Comparison of ENCODE assay signal across 20 cellular contexts in the genomic region with DNA sequence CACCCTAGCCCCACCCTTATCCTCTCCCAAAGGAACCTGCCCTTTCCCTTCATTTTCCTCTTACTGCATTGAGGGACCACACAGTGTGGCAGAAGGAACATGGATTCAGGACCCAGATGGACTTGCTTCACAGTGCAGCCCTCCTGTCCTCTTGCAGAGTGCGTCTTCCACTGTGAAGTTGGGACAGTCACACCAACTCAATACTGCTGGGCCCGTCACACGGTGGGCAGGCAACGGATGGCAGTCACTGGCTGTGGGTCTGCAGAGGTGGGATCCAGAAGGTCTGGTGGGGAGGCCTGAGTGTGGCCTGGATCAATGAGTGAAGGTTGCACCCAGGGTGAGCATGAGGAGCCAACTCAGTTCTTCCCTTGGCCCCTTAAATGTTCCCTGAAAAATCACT.
DNase-seq lines count a peak whose midpoint lies in the region; ATAC-seq and TF ChIP-seq lines count a peak whose summit lies in the region.
"Had no signal": no experiment of that assay in that cellular context is flagged by ENCODE, and none has a peak within 500 bp of the region (broad histone marks: within the 10 kb centered on the region; RNA-seq: fewer than 3 reads in every experiment).

No MANE protein-coding gene starts in this region.

- peak overlapping the region; percentile 59 for H4K8ac ChIP-seq in mesenchymal stem cell (ENCODE audit: low read length)

- no peaks in the 10 kb centered on the region for H3K4me1 Mint-ChIP-seq in stimulated activated naive CD8-positive, alpha-beta T cell treated with anti-CD3 and anti-CD28 coated beads, Interleukin-15, amount 100 ng/mL, for 72 hours

- intact Hi-C loops in sigmoid colon (cut with DNase I) = no loop called here

- no peak overlapping the region for H2BK5ac ChIP-seq in mesenchymal stem cell (ENCODE audit: low read depth, low read length, poor library complexity, severe bottlenecking)

- H2BK120ac ChIP-seq in mesenchymal stem cell (ENCODE audit: low read depth, low read length) = no peak overlapping the region

- H3K27me3 Mint-ChIP-seq in stimulated activated naive CD8-positive, alpha-beta T cell treated with anti-CD3 and anti-CD28 coated beads, Interleukin-15, amount 100 ng/mL, for 72 hours = peaks cover 59% of the 10 kb centered on the region

- no peak overlapping the region for H3K14ac ChIP-seq in mesenchymal stem cell (ENCODE audit: low read length in 2 of 2)

- no peak overlapping the region for H4K91ac ChIP-seq in mesenchymal stem cell (ENCODE audit: low read length)

- H3K4me3 ChIP-seq in mesenchymal stem cell (ENCODE audit: insufficient read depth in 1 of 2, low read depth in 1 of 2, low read length in 2 of 2) (no peak overlapping the region), sigmoid colon (no peak overlapping the region)

- H3K79me1 ChIP-seq in mesenchymal stem cell (replicated peaks; ENCODE audit: low read length, poor library complexity, severe bottlenecking) = no peaks in the 10 kb centered on the region

- H3K9me3 ChIP-seq in mesenchymal stem cell (ENCODE audit: control insufficient read depth, low read length) = no peaks in the 10 kb centered on the region
- no peaks in the 10 kb centered on the region for H3K9me3 ChIP-seq in sigmoid colon
- H3K9me3 ChIP-seq: BE2C had no signal

- H2AFZ ChIP-seq in mesenchymal stem cell (ENCODE audit: low read depth, low read length) = no peak overlapping the region

- ATAC-seq in stimulated activated naive CD8-positive, alpha-beta T cell treated with anti-CD3 and anti-CD28 coated beads, Interleukin-15, amount 100 ng/mL, for 72 hours = peak; percentile 33
- no peak for ATAC-seq in stimulated activated naive CD8-positive, alpha-beta T cell treated with anti-CD3 and anti-CD28 coated beads, Interleukin-15, Interleukin-2, amounts not matched to agents 100 U/mL and 50 U/mL, for 24 hours
- ATAC-seq in GM18511 (IDR thresholded peaks at IDR 0.05; ENCODE audit: unreplicated experiment) (no peak), HG03442 (IDR thresholded peaks at IDR 0.05; ENCODE audit: unreplicated experiment) (no peak), GM18861 (IDR thresholded peaks at IDR 0.05; ENCODE audit: unreplicated experiment) (no peak)
- ATAC-seq: Right ventricle myocardium inferior had no signal

- no peak overlapping the region for H2AK5ac ChIP-seq in mesenchymal stem cell (ENCODE audit: low read length, severe bottlenecking)

- H3K27ac ChIP-seq in mesenchymal stem cell (ENCODE audit: low read length, poor library complexity, severe bottlenecking) = no peak overlapping the region
- H3K27ac ChIP-seq in sigmoid colon = no peak overlapping the region
- H3K27ac ChIP-seq: KMS-11 had no signal

- no peak overlapping the region for H3K4me2 ChIP-seq in mesenchymal stem cell (ENCODE audit: low read length, poor library complexity, severe bottlenecking)
- H3K4me2 ChIP-seq: KMS-11 had no signal

- no peak overlapping the region for H3K23ac ChIP-seq in mesenchymal stem cell (ENCODE audit: low read length in 2 of 2)

- no peak for DNase-seq in stimulated activated naive CD8-positive, alpha-beta T cell treated with anti-CD3 and anti-CD28 coated beads, Interleukin-15, amount 100 ng/mL, for 72 hours
- DNase-seq in stimulated activated naive CD8-positive, alpha-beta T cell treated with anti-CD3 and anti-CD28 coated beads, Interleukin-15, Interleukin-2, amounts not matched to agents 100 U/mL and 50 U/mL, for 24 hours = no peak
- DNase-seq in mesenchymal stem cell = no peak
- DNase-seq in sigmoid colon = peak; percentile 56
- DNase-seq: BE2C; DMS53; EL; H7; MV-4-11; NCI-H1694 treated with DMSO at 0.1 percent for 48 hours; NCI-H2107; NCI-H510A; NCI-H748 treated with DMSO at 0.1 percent for 48 hours; NK-92 treated with Interleukin-12 subunit alpha and Interleukin-12 subunit beta, amount 100 ng/mL, for 24 hours had no signal

- H3K4me3 Mint-ChIP-seq in stimulated activated naive CD8-positive, alpha-beta T cell treated with anti-CD3 and anti-CD28 coated beads, Interleukin-15, amount 100 ng/mL, for 72 hours = no peak overlapping the region
- H3K4me3 Mint-ChIP-seq: CD4-positive, alpha-beta T cell had no signal

- no peak for TF ChIP-seq POLR2A in sigmoid colon (IDR thresholded peaks at IDR 0.05)

- peaks cover 0 to 3% of the 10 kb centered on the region in 2 experiments for H3K36me3 ChIP-seq in mesenchymal stem cell (ENCODE audit: control insufficient read depth in 1 of 2, insufficient read depth in 2 of 2, low read depth in 1 of 2, low read length in 2 of 2)
- no peaks in the 10 kb centered on the region for H3K36me3 ChIP-seq in sigmoid colon
- H3K36me3 ChIP-seq: BE2C had no signal

- no peak overlapping the region for H3K18ac ChIP-seq in mesenchymal stem cell (ENCODE audit: low read depth in 1 of 2, low read length in 2 of 2)

- no peak overlapping the region for H2BK15ac ChIP-seq in mesenchymal stem cell (ENCODE audit: low read depth, poor library complexity, severe bottlenecking)

- TF ChIP-seq EP300 in sigmoid colon (IDR thresholded peaks at IDR 0.05) = no peak

- no peak overlapping the region for H2BK12ac ChIP-seq in mesenchymal stem cell (ENCODE audit: low read length in 2 of 2)

- H3K27me3 ChIP-seq in mesenchymal stem cell (ENCODE audit: control insufficient read depth in 1 of 2, insufficient read depth in 1 of 2, low read length in 2 of 2) (no peaks in the 10 kb centered on the region), sigmoid colon (peaks cover 0 to 8% (median 0%) of the 10 kb centered on the region in 3 donors)

- H3K9ac ChIP-seq in mesenchymal stem cell (ENCODE audit: low read length) = no peak overlapping the region
- H3K9ac ChIP-seq: KMS-11 had no signal

- H3K27ac Mint-ChIP-seq in stimulated activated naive CD8-positive, alpha-beta T cell treated with anti-CD3 and anti-CD28 coated beads, Interleukin-15, amount 100 ng/mL, for 72 hours = no peak overlapping the region
- H3K27ac Mint-ChIP-seq: CD4-positive, alpha-beta T cell had no signal

- H3K4me1 ChIP-seq in mesenchymal stem cell (ENCODE audit: control insufficient read depth, insufficient read depth, low read depth, low read length) (no peaks in the 10 kb centered on the region), sigmoid colon (no peaks in the 10 kb centered on the region)
- H3K4me1 ChIP-seq: BE2C had no signal

- TF ChIP-seq CTCF in sigmoid colon (IDR thresholded peaks at IDR 0.05) = no peak

- no peak overlapping the region for H3K4ac ChIP-seq in mesenchymal stem cell (ENCODE audit: low read depth in 1 of 2, low read length in 2 of 2)

- WGBS in mesenchymal stem cell = 86% methylated on average over 4 of the region's 4 CpGs
- 96% methylated on average over 4 of the region's 4 CpGs for WGBS in sigmoid colon, 2 donors

- peaks cover 0 to 8% of the 10 kb centered on the region in 2 donors for H3K9me3 Mint-ChIP-seq in stimulated activated naive CD8-positive, alpha-beta T cell treated with anti-CD3 and anti-CD28 coated beads, Interleukin-15, amount 100 ng/mL, for 72 hours
- H3K9me3 Mint-ChIP-seq: CD4-positive, alpha-beta T cell had no signal
